ENCODE assay signal across 1 cellular context in the genomic region with DNA sequence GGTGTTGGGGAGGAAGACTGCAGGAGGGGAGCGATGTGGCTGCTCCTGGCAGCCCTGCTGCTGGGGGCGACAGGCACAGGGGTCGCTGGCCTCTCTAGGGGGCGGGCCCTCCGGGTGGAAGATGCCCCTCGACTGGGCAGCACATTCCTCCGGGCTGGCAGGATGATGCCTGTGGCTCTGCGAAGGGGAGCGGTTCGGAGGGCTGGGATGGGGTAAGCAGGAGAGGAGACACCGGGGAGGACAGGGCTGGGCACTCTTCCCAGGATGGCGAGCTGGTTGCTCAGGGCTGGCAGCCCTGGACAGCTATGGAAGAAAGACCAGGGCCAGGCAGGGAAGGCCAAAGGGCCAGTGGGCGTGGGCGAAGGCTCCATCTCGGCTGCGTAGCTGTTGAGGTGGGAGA.
TF ChIP-seq lines count a peak whose summit lies in the region.

No MANE protein-coding gene starts in this region.

TF ChIP-seq in liver, 16 proteins besides CTCF, POLR2A, EP300 and RAD21 (continued from another document):
- TF ChIP-seq, protein P1, sequence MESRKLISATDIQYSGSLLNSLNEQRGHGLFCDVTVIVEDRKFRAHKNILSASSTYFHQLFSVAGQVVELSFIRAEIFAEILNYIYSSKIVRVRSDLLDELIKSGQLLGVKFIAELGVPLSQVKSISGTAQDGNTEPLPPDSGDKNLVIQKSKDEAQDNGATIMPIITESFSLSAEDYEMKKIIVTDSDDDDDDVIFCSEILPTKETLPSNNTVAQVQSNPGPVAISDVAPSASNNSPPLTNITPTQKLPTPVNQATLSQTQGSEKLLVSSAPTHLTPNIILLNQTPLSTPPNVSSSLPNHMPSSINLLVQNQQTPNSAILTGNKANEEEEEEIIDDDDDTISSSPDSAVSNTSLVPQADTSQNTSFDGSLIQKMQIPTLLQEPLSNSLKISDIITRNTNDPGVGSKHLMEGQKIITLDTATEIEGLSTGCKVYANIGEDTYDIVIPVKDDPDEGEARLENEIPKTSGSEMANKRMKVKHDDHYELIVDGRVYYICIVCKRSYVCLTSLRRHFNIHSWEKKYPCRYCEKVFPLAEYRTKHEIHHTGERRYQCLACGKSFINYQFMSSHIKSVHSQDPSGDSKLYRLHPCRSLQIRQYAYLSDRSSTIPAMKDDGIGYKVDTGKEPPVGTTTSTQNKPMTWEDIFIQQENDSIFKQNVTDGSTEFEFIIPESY (IDR thresholded peaks at IDR 0.05): no peak
- TF ChIP-seq GABPA (IDR thresholded peaks at IDR 0.05 in 1 of 2, conservative IDR thresholded peaks at IDR 0.05 in 1 of 2) (no peak), HNF4G (IDR thresholded peaks at IDR 0.05) (no peak)
